ENCODE assay signal across 13 cellular contexts in genomic region chr2:238938460-238939055, GRCh38.
A peak's percentile ranks its signal among the peaks of the same experiment; 100 is the strongest.
DNase-seq lines count a peak whose midpoint lies in the region; ATAC-seq and TF ChIP-seq lines count a peak whose summit lies in the region.
"Had no signal": no experiment of that assay in that cellular context is flagged by ENCODE, and none has a peak within 500 bp of the region (broad histone marks: within the 10 kb centered on the region; RNA-seq: fewer than 3 reads in every experiment).

No MANE protein-coding gene starts in this region.

- no peak for TF ChIP-seq CTCF in sigmoid colon (IDR thresholded peaks at IDR 0.05)

- 72 to 78% methylated on average over 20 of the region's 20 CpGs for WGBS in sigmoid colon, 2 donors

- DNase-seq in AG20443 (ENCODE audit: low spot score) (peak; percentile 96), T1000 (lab: John Stamatoyannopoulos, UW) (peak; percentile 65), Right ventricle myocardium superior (peak; percentile 91), sigmoid colon (peak; percentile 97)
- no peak for DNase-seq in stimulated activated effector memory CD8-positive, alpha-beta T cell treated with anti-CD3 and anti-CD28 coated beads, Interleukin-12 subunit alpha, Interleukin-12 subunit beta, amount 100 ng/mL, for 72 hours (ENCODE audit: low spot score in 2 of 2)
- DNase-seq: cortex of kidney, Karpas-422, NCI-H526, T-helper 1 cell had no signal

- H3K9me3 Mint-ChIP-seq in stimulated activated effector memory CD8-positive, alpha-beta T cell treated with anti-CD3 and anti-CD28 coated beads, Interleukin-12 subunit alpha, Interleukin-12 subunit beta, amount 100 ng/mL, for 72 hours: no peaks in the 10 kb centered on the region

- ATAC-seq in Right ventricle myocardium superior (ENCODE audit: poor library complexity) (peak; percentile 94), GM18502 (IDR thresholded peaks at IDR 0.05; ENCODE audit: poor library complexity, unreplicated experiment) (no peak), GM21390 (IDR thresholded peaks at IDR 0.05; ENCODE audit: unreplicated experiment) (no peak), GM21360 (IDR thresholded peaks at IDR 0.05; ENCODE audit: unreplicated experiment) (no peak)
- ATAC-seq in stimulated activated effector memory CD8-positive, alpha-beta T cell treated with anti-CD3 and anti-CD28 coated beads, Interleukin-12 subunit alpha, Interleukin-12 subunit beta, amount 100 ng/mL, for 72 hours: no peak
- ATAC-seq: CD8-positive, alpha-beta T cell had no signal

- H3K4me1 Mint-ChIP-seq in stimulated activated effector memory CD8-positive, alpha-beta T cell treated with anti-CD3 and anti-CD28 coated beads, Interleukin-12 subunit alpha, Interleukin-12 subunit beta, amount 100 ng/mL, for 72 hours: peaks cover 5% of the 10 kb centered on the region

- no peak overlapping the region for H3K4me3 ChIP-seq in sigmoid colon

- intact Hi-C loops in Right ventricle myocardium superior (cut with DNase I) (no loop called here), sigmoid colon (cut with DNase I) (no loop called here)

- H3K27ac ChIP-seq in sigmoid colon: peak overlapping the region; percentile 45 to 63 (median 52)

- no peaks in the 10 kb centered on the region for H3K36me3 Mint-ChIP-seq in stimulated activated effector memory CD8-positive, alpha-beta T cell treated with anti-CD3 and anti-CD28 coated beads, Interleukin-12 subunit alpha, Interleukin-12 subunit beta, amount 100 ng/mL, for 72 hours
- H3K36me3 Mint-ChIP-seq: CD8-positive, alpha-beta T cell had no signal

- no peak overlapping the region for H3K4me3 Mint-ChIP-seq in stimulated activated effector memory CD8-positive, alpha-beta T cell treated with anti-CD3 and anti-CD28 coated beads, Interleukin-12 subunit alpha, Interleukin-12 subunit beta, amount 100 ng/mL, for 72 hours
- H3K4me3 Mint-ChIP-seq: CD8-positive, alpha-beta T cell had no signal

- H3K27ac Mint-ChIP-seq in stimulated activated effector memory CD8-positive, alpha-beta T cell treated with anti-CD3 and anti-CD28 coated beads, Interleukin-12 subunit alpha, Interleukin-12 subunit beta, amount 100 ng/mL, for 72 hours: no peak overlapping the region
- H3K27ac Mint-ChIP-seq: CD8-positive, alpha-beta T cell had no signal

- no peak for TF ChIP-seq EP300 in sigmoid colon (IDR thresholded peaks at IDR 0.05)

- H3K4me1 ChIP-seq in sigmoid colon: peaks cover 0 to 13% (median 6%) of the 10 kb centered on the region in 4 donors

- H3K27me3 ChIP-seq in sigmoid colon: no peaks in the 10 kb centered on the region

- no peaks in the 10 kb centered on the region for H3K36me3 ChIP-seq in sigmoid colon

- no peak for TF ChIP-seq POLR2A in sigmoid colon (IDR thresholded peaks at IDR 0.05)

- peaks cover 0 to 7% (median 0%) of the 10 kb centered on the region in 4 donors for H3K9me3 ChIP-seq in sigmoid colon

Comparison
In these comparisons a context has a peak if more than half of its experiments do, and no peak if none do; other contexts are left out.
1. DNase-seq: peak in AG20443 (single experiment), T1000 (single experiment), Right ventricle myocardium superior (single experiment) and sigmoid colon (single experiment); none in stimulated activated effector memory CD8-positive, alpha-beta T cell treated with anti-CD3 and anti-CD28 coated beads, Interleukin-12 subunit alpha, Interleukin-12 subunit beta, amount 100 ng/mL, for 72 hours (0 of 2).